ENCODE assay signal across 24 cellular contexts in genomic region chr2:96499061-96499960, GRCh38. TPM values are rescaled to one million over a fixed set of nuclear protein-coding genes. Genes with fewer than 3 reads are reported as not detected.
A peak's percentile ranks its signal among the peaks of the same experiment; 100 is the strongest.
DNase-seq lines count a peak whose midpoint lies in the region; ATAC-seq and TF ChIP-seq lines count a peak whose summit lies in the region.
"Had no signal": no experiment of that assay in that cellular context is flagged by ENCODE, and none has a peak within 500 bp of the region (broad histone marks: within the 10 kb centered on the region; RNA-seq: fewer than 3 reads in every experiment).

No MANE protein-coding gene starts in this region.

- 71 to 72% methylated on average over 15 of the region's 15 CpGs for WGBS in lower leg skin, 2 donors

- no peak overlapping the region for H3K4me3 Mint-ChIP-seq in activated naive CD4-positive, alpha-beta T cell treated with anti-CD3 and anti-CD28 coated beads for 36 hours
- H3K4me3 Mint-ChIP-seq in activated naive CD4-positive, alpha-beta T cell treated with anti-CD3 and anti-CD28 coated beads, Interleukin-2, amount 10 ng/mL, durations not matched to agents 7 days and 5 days, result no peak overlapping the region
- H3K4me3 Mint-ChIP-seq in mesothelial cell of epicardium, result no peak overlapping the region
- H3K4me3 Mint-ChIP-seq: B cell; CD8-positive, alpha-beta T cell had no signal

- peaks cover 29% of the 10 kb centered on the region for H3K4me1 Mint-ChIP-seq in activated naive CD4-positive, alpha-beta T cell treated with anti-CD3 and anti-CD28 coated beads for 36 hours (ENCODE audit: low read depth)
- H3K4me1 Mint-ChIP-seq in activated naive CD4-positive, alpha-beta T cell treated with anti-CD3 and anti-CD28 coated beads, Interleukin-2, amount 10 ng/mL, durations not matched to agents 7 days and 5 days, result peaks cover 30% of the 10 kb centered on the region
- H3K4me1 Mint-ChIP-seq in mesothelial cell of epicardium, result no peaks in the 10 kb centered on the region

- no peak for TF ChIP-seq CTCF in lower leg skin (IDR thresholded peaks at IDR 0.05)
- no peak for TF ChIP-seq CTCF in mesothelial cell of epicardium (IDR thresholded peaks at IDR 0.05; ENCODE audit: unreplicated experiment)

- peaks cover 12% of the 10 kb centered on the region for H3K9me3 Mint-ChIP-seq in activated naive CD4-positive, alpha-beta T cell treated with anti-CD3 and anti-CD28 coated beads for 36 hours
- H3K9me3 Mint-ChIP-seq in activated naive CD4-positive, alpha-beta T cell treated with anti-CD3 and anti-CD28 coated beads, Interleukin-2, amount 10 ng/mL, durations not matched to agents 7 days and 5 days, result peaks cover 13% of the 10 kb centered on the region
- H3K9me3 Mint-ChIP-seq in mesothelial cell of epicardium, result peaks cover 16% of the 10 kb centered on the region

- DNase-seq in activated naive CD4-positive, alpha-beta T cell treated with anti-CD3 and anti-CD28 coated beads for 36 hours, result no peak
- no peak for DNase-seq in activated naive CD4-positive, alpha-beta T cell treated with anti-CD3 and anti-CD28 coated beads, Interleukin-2, amount 10 ng/mL, durations not matched to agents 7 days and 5 days
- DNase-seq in cerebellum (ENCODE audit: low spot score) (peak; percentile 69), lower leg skin (ENCODE audit: low spot score in 2 of 2) (peak; percentile 13 to 82), foreskin melanocyte (no peak), mesothelial cell of epicardium (ENCODE audit: low spot score in 2 of 2, unreplicated experiment in 2 of 2) (no peak)
- DNase-seq: Caco-2; CD8-positive, alpha-beta T cell; GDM1; GOT3; HCEC 1CT; IMR-90; KG1; MM.1S; NCI-H2029; NCI-H446 treated with DMSO at 0.1 percent for 48 hours; NCI-H526; NCI-H82; NK-92 treated with Interleukin-12 subunit alpha and Interleukin-12 subunit beta, amount 100 ng/mL, for 24 hours; PC-3 had no signal

- no peak overlapping the region for H3K4me3 ChIP-seq in lower leg skin (ENCODE audit: low read depth, poor library complexity, severe bottlenecking)
- H3K4me3 ChIP-seq: GM12878 had no signal

- TF ChIP-seq POLR2A in lower leg skin (IDR thresholded peaks at IDR 0.05), result no peak

- ATAC-seq in GM18517 (IDR thresholded peaks at IDR 0.05; ENCODE audit: unreplicated experiment), result no peak
- ATAC-seq: CD8-positive, alpha-beta T cell; GM12878; PC-3 had no signal

- intact Hi-C loops in activated naive CD4-positive, alpha-beta T cell treated with anti-CD3 and anti-CD28 coated beads for 36 hours (cut with micrococcal nuclease), result no loop called here
- intact Hi-C loops in lower leg skin (cut with DNase I; ENCODE audit: low total_unique reads), result no loop called here

- H3K36me3 Mint-ChIP-seq in activated naive CD4-positive, alpha-beta T cell treated with anti-CD3 and anti-CD28 coated beads for 36 hours (ENCODE audit: low read depth), result peaks cover 2% of the 10 kb centered on the region
- peaks cover 4% of the 10 kb centered on the region for H3K36me3 Mint-ChIP-seq in activated naive CD4-positive, alpha-beta T cell treated with anti-CD3 and anti-CD28 coated beads, Interleukin-2, amount 10 ng/mL, durations not matched to agents 7 days and 5 days
- peaks cover under 1% of the 10 kb centered on the region for H3K36me3 Mint-ChIP-seq in mesothelial cell of epicardium

- CTCF ChIA-PET in activated naive CD4-positive, alpha-beta T cell treated with anti-CD3 and anti-CD28 coated beads for 36 hours (lab: Charles Lee), result no interaction called here
- CTCF ChIA-PET in activated naive CD4-positive, alpha-beta T cell treated with anti-CD3 and anti-CD28 coated beads, Interleukin-2, amount 10 ng/mL, durations not matched to agents 7 days and 5 days (lab: Charles Lee), result no interaction called here

- peak overlapping the region; percentile 19 for H3K27ac Mint-ChIP-seq in activated naive CD4-positive, alpha-beta T cell treated with anti-CD3 and anti-CD28 coated beads for 36 hours
- H3K27ac Mint-ChIP-seq in activated naive CD4-positive, alpha-beta T cell treated with anti-CD3 and anti-CD28 coated beads, Interleukin-2, amount 10 ng/mL, durations not matched to agents 7 days and 5 days, result no peak overlapping the region
- no peak overlapping the region for H3K27ac Mint-ChIP-seq in mesothelial cell of epicardium
- H3K27ac Mint-ChIP-seq: B cell; CD8-positive, alpha-beta T cell had no signal

- H3K27me3 Mint-ChIP-seq in activated naive CD4-positive, alpha-beta T cell treated with anti-CD3 and anti-CD28 coated beads for 36 hours (ENCODE audit: low read depth), result no peaks in the 10 kb centered on the region
- peaks cover 20% of the 10 kb centered on the region for H3K27me3 Mint-ChIP-seq in activated naive CD4-positive, alpha-beta T cell treated with anti-CD3 and anti-CD28 coated beads, Interleukin-2, amount 10 ng/mL, durations not matched to agents 7 days and 5 days
- H3K27me3 Mint-ChIP-seq in mesothelial cell of epicardium (ENCODE audit: low read depth), result peaks cover 4% of the 10 kb centered on the region
- H3K27me3 Mint-ChIP-seq: B cell had no signal

RNA-seq across cellular contexts. Expression of gene NEURL3, which starts 5.8 kb away (rescaled TPM):
- total RNA-seq in activated naive CD4-positive, alpha-beta T cell treated with anti-CD3 and anti-CD28 coated beads for 36 hours, result under 1 TPM; 0.48 to 0.57 TPM
- not detected for total RNA-seq in cerebellum
- 1 to 10 TPM in 2 of 4 donors, under 1 TPM in 2; 0.57 to 3.0 (median 1.7) TPM for total RNA-seq in lower leg skin
- total RNA-seq in mesothelial cell of epicardium, result 0.13 TPM in 1 of 3 replicates, not detected in the others
- total RNA-seq: A673; B cell; CD8-positive, alpha-beta T cell; IMR-90 had no signal

RNA-seq across cellular contexts. Expression of gene ARID5A, which starts 37.2 kb away (rescaled TPM):
- 100 to 1,000 TPM; 349 to 351 TPM for total RNA-seq in activated naive CD4-positive, alpha-beta T cell treated with anti-CD3 and anti-CD28 coated beads for 36 hours
- total RNA-seq in cerebellum, result 2.6 TPM
- total RNA-seq in lower leg skin, result 10 to 100 TPM; 12.0 to 23.0 (median 19.7) TPM
- 4.1 to 4.7 TPM (median 4.7 TPM) in 3 replicates for total RNA-seq in mesothelial cell of epicardium

Comparison
In these comparisons a context has a peak if more than half of its experiments do, and no peak if none do; other contexts are left out.
1. DNase-seq: peak in cerebellum (single experiment) and lower leg skin (2 of 2); none in activated naive CD4-positive, alpha-beta T cell treated with anti-CD3 and anti-CD28 coated beads for 36 hours (single experiment), activated naive CD4-positive, alpha-beta T cell treated with anti-CD3 and anti-CD28 coated beads, Interleukin-2, amount 10 ng/mL, durations not matched to agents 7 days and 5 days (single experiment), foreskin melanocyte (single experiment) and mesothelial cell of epicardium (0 of 2).
2. RNA of gene ARID5A, which starts 37.2 kb away (total RNA-seq): 349 to 351 TPM in activated naive CD4-positive, alpha-beta T cell treated with anti-CD3 and anti-CD28 coated beads for 36 hours; 12.0 to 23.0 TPM in lower leg skin, 4.1 to 4.7 TPM in mesothelial cell of epicardium and 2.6 TPM in cerebellum (single experiment); every median in the first group is over 10 times any median in the second.